In genomic region chr12:107402041-107403022, GRCh38 we compare ENCODE assay signal across 8 cellular contexts.
A peak's percentile ranks its signal among the peaks of the same experiment; 100 is the strongest.
DNase-seq lines count a peak whose midpoint lies in the region; ATAC-seq and TF ChIP-seq lines count a peak whose summit lies in the region.

No MANE protein-coding gene starts in this region.

- intact Hi-C loops in Calu3 (cut with micrococcal nuclease; ENCODE audit: unreplicated experiment): loop anchor here (1.0 kb wide), 2 partner anchors 84 to 270 kb away; a partner anchor contains a TSS

- H3K4me3 ChIP-seq in OCI-LY3 (ENCODE audit: low read length) (no peak overlapping the region), fibroblast of lung (replicated peaks in 1 of 4; ENCODE audit: control extremely low read depth in 1 of 4, insufficient read depth in 1 of 4, low read depth in 3 of 4, low read length in 4 of 4) (no peak overlapping the region), retinal pigment epithelial cell (ENCODE audit: low read length) (no peak overlapping the region)

- no peaks in the 10 kb centered on the region for H3K9me3 ChIP-seq in OCI-LY3 (ENCODE audit: insufficient read depth, low read length)
- no peaks in the 10 kb centered on the region for H3K9me3 ChIP-seq in fibroblast of lung (ENCODE audit: control insufficient read depth, insufficient read depth, low read depth, low read length)

- peak; percentile 11 for TF ChIP-seq CTCF in Calu3 (IDR thresholded peaks at IDR 0.05; ENCODE audit: unreplicated experiment)
- peak; percentile 66 for TF ChIP-seq CTCF in OCI-LY3 (IDR thresholded peaks at IDR 0.05; ENCODE audit: low read depth, low read length)
- peak; percentile 66 to 74 for TF ChIP-seq CTCF in fibroblast of lung (conservative IDR thresholded peaks at IDR 0.05 in 1 of 2, IDR thresholded peaks at IDR 0.05 in 1 of 2; ENCODE audit: low read depth in 1 of 2, low read length in 2 of 2)
- peak; percentile 87 for TF ChIP-seq CTCF in retinal pigment epithelial cell (conservative IDR thresholded peaks at IDR 0.05; ENCODE audit: low read depth, low read length)

- H3K27ac ChIP-seq in OCI-LY3 (ENCODE audit: low read length) (no peak overlapping the region), fibroblast of lung (ENCODE audit: insufficient read depth, low read length) (no peak overlapping the region)

- H3K27me3 Mint-ChIP-seq in Calu3 (ENCODE audit: unreplicated experiment): peaks cover 21% of the 10 kb centered on the region

- H3K27ac Mint-ChIP-seq in Calu3 (ENCODE audit: unreplicated experiment): no peak overlapping the region

- DNase-seq in Calu3 (peak; percentile 75), activated T-cell treated with anti-CD3 and anti-CD28 coated beads for 4 hours (peak; percentile 38), fibroblast of lung (ENCODE audit: low read depth in 2 of 2) (peak; percentile 56 to 65), retinal pigment epithelial cell (ENCODE audit: low read depth) (no peak), KG1 (lab: John Stamatoyannopoulos, UW) (no peak)

- H3K4me2 ChIP-seq in OCI-LY3 (ENCODE audit: low read length) (no peak overlapping the region), fibroblast of lung (ENCODE audit: extremely low read depth, insufficient read depth, low read length) (no peak overlapping the region)

- no peaks in the 10 kb centered on the region for H3K4me1 ChIP-seq in OCI-LY3 (ENCODE audit: low read length)
- H3K4me1 ChIP-seq in fibroblast of lung (ENCODE audit: control insufficient read depth, extremely low read depth, insufficient read depth, low read length): no peaks in the 10 kb centered on the region

- no peaks in the 10 kb centered on the region for H3K36me3 Mint-ChIP-seq in Calu3 (ENCODE audit: insufficient read depth, unreplicated experiment)

- no peaks in the 10 kb centered on the region for H3K9me3 Mint-ChIP-seq in Calu3 (ENCODE audit: low read depth, unreplicated experiment)

- H4K20me1 ChIP-seq in OCI-LY3 (ENCODE audit: insufficient read depth, low read length) (no peaks in the 10 kb centered on the region), fibroblast of lung (ENCODE audit: control insufficient read depth, extremely low read depth, insufficient read depth, low read length) (no peaks in the 10 kb centered on the region)

- H3K9ac ChIP-seq in OCI-LY3 (ENCODE audit: low read length) (no peak overlapping the region), fibroblast of lung (ENCODE audit: insufficient read depth, low read length) (no peak overlapping the region)

- CTCF ChIA-PET in Calu3 (lab: Charles Lee): interaction anchor here (0.6 to 2.0 kb wide), 6 partner anchors 13 to 274 kb away, joined by 3 to 14 read pairs (median 4); no protein-coding TSS in a partner anchor

- no peaks in the 10 kb centered on the region for H3K36me3 ChIP-seq in OCI-LY3 (replicated peaks; ENCODE audit: low read depth, low read length)
- H3K36me3 ChIP-seq in fibroblast of lung (ENCODE audit: control insufficient read depth, insufficient read depth, low read length): no peaks in the 10 kb centered on the region

- H3K4me1 Mint-ChIP-seq in Calu3 (ENCODE audit: low read depth, unreplicated experiment): no peaks in the 10 kb centered on the region

- H2AFZ ChIP-seq in OCI-LY3 (ENCODE audit: low read depth, low read length) (peak overlapping the region; percentile 86), fibroblast of lung (ENCODE audit: low read length) (no peak overlapping the region)

- ATAC-seq in HG02938 (IDR thresholded peaks at IDR 0.05; ENCODE audit: unreplicated experiment): peak; percentile 54
- ATAC-seq in GM19023 (IDR thresholded peaks at IDR 0.05; ENCODE audit: unreplicated experiment): no peak

- H3K27me3 ChIP-seq in OCI-LY3 (ENCODE audit: low read depth, low read length): peaks cover 3% of the 10 kb centered on the region; the same call in 1 of the 2 replicates
- H3K27me3 ChIP-seq in fibroblast of lung (ENCODE audit: control insufficient read depth, insufficient read depth, low read length): no peaks in the 10 kb centered on the region

- no TSS peak for BruUV-seq in Calu3 (replicated peaks; lab: Mats Ljungman, UMichigan)

- no peaks in the 10 kb centered on the region for H3K79me2 ChIP-seq in OCI-LY3 (ENCODE audit: low read length)
- no peaks in the 10 kb centered on the region for H3K79me2 ChIP-seq in fibroblast of lung (ENCODE audit: control insufficient read depth, insufficient read depth, low read length)

- H3K4me3 Mint-ChIP-seq in Calu3 (ENCODE audit: low read depth, unreplicated experiment): no peak overlapping the region

Comparison
In these comparisons a context has a peak if more than half of its experiments do, and no peak if none do; other contexts are left out.
1. DNase-seq: peak in Calu3 (single experiment), activated T-cell treated with anti-CD3 and anti-CD28 coated beads for 4 hours (single experiment) and fibroblast of lung (2 of 2); none in retinal pigment epithelial cell (single experiment) and KG1 (single experiment).
2. CTCF ChIP-seq: peak in every context shown above with its lines; median percentile 87 in retinal pigment epithelial cell; 70 in fibroblast of lung; 66 in OCI-LY3; 11 in Calu3.